8 cellular contexts compared by ENCODE assay signal in the genomic region with DNA sequence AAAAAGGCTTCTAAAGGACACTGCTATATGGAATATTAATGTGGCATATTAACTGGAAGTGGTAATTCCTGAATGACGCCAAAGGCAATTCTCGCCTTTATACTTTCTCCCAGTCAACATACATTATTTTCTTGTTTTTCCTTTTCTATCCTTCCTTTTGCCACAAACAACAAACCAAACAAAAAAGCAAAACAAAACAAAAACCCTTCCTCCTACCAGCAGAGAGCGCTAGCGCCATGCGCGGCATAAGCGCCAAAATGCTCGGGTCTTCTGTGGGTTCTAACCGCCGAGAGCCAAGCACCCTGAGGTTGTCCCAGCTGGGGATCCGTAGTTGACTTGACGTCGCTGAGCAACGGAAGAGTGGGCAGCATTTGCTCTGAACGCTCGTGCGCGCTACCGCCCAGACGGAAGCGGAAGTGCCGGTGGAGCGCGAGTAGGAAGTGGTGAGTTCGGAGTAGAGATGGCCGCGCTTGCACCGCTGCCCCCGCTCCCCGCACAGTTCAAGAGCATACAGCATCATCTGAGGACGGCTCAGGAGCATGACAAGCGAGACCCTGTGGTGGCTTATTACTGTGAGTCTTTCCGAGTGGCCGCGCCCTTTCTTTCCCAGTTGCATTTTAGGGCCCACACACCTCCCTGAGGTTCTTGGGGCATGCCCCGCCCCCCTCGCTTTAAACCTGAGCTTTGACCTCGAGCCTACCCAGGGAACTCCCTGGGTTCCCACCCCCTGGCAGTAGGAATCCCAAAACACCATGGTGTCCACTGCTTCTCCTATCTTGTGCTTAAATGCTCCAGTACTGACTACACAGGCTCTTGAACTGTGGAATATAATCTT. TPM values are rescaled to one million over a fixed set of nuclear protein-coding genes. Genes with fewer than 3 reads are reported as not detected.
DNase-seq lines count a peak whose midpoint lies in the region; ATAC-seq and TF ChIP-seq lines count a peak whose summit lies in the region.

A gene (minus strand): TSS at position 295 of the 835 bp plus-strand sequence. CDS start 58,464 bp downstream, outside the sequence.
A gene with protein sequence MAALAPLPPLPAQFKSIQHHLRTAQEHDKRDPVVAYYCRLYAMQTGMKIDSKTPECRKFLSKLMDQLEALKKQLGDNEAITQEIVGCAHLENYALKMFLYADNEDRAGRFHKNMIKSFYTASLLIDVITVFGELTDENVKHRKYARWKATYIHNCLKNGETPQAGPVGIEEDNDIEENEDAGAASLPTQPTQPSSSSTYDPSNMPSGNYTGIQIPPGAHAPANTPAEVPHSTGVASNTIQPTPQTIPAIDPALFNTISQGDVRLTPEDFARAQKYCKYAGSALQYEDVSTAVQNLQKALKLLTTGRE (plus strand): TSS at position 436 of the 835 bp plus-strand sequence. CDS start 25 bp downstream, at position 461.

- H3K36me3 Mint-ChIP-seq in CD4-positive, CD25-positive, alpha-beta regulatory T cell: peaks cover 11% of the 10 kb centered on the region

- peak within 1 kb of the TSS; percentile 83 to 96 (median 95) for H3K27ac Mint-ChIP-seq in CD4-positive, CD25-positive, alpha-beta regulatory T cell

- H3K36me3 ChIP-seq in CD4-positive, CD25-positive, alpha-beta regulatory T cell (ENCODE audit: control insufficient read depth, insufficient read depth, low read length): no peaks in the 10 kb centered on the region
- no peaks in the 10 kb centered on the region for H3K36me3 ChIP-seq in right lobe of liver

- H3K9me3 ChIP-seq in CD4-positive, CD25-positive, alpha-beta regulatory T cell (ENCODE audit: control insufficient read depth in 2 of 2, low read length in 2 of 2): no peaks in the 10 kb centered on the region
- H3K9me3 ChIP-seq in right lobe of liver: no peaks in the 10 kb centered on the region

- H3K4me3 ChIP-seq in CD4-positive, CD25-positive, alpha-beta regulatory T cell (ENCODE audit: low read depth, low read length): peak within 1 kb of the TSS; percentile 96
- peak within 1 kb of the TSS; percentile 71 to 91 (median 78) for H3K4me3 ChIP-seq in right lobe of liver

- H3K4me1 Mint-ChIP-seq in CD4-positive, CD25-positive, alpha-beta regulatory T cell: peaks cover 42 to 67% (median 52%) of the 10 kb centered on the region in 4 donors

- peak; percentile 98 for ATAC-seq in CD4-positive, CD25-positive, alpha-beta regulatory T cell (ENCODE audit: low read depth in 2 of 2)
- ATAC-seq in GM19372 (IDR thresholded peaks at IDR 0.05; ENCODE audit: low read depth, unreplicated experiment) (peak; percentile 100), HG03558 (IDR thresholded peaks at IDR 0.05; ENCODE audit: extremely low read depth, unreplicated experiment) (peak; percentile 95), right lobe of liver (peak; percentile 99)

- peak within 1 kb of the TSS; percentile 72 for H3K27ac ChIP-seq in CD4-positive, CD25-positive, alpha-beta regulatory T cell (ENCODE audit: insufficient read depth, low read length, poor library complexity, severe bottlenecking)
- peak within 1 kb of the TSS; percentile 41 to 54 (median 41) for H3K27ac ChIP-seq in right lobe of liver

- 0% methylated on average over 14 of the region's 38 CpGs for WGBS in right lobe of liver (ENCODE audit: insufficient coverage, low coverage, low lambda C conversion rate, missing lambda C conversion rate)

- TF ChIP-seq CTCF in right lobe of liver (IDR thresholded peaks at IDR 0.05): peak; percentile 92 to 96 (median 92)

- TF ChIP-seq POLR2A in right lobe of liver (IDR thresholded peaks at IDR 0.05): peak; percentile 27

- peaks cover 26% of the 10 kb centered on the region for H3K4me1 ChIP-seq in CD4-positive, CD25-positive, alpha-beta regulatory T cell (ENCODE audit: control insufficient read depth, insufficient read depth, low read length, poor library complexity, severe bottlenecking)
- peaks cover 0 to 9% (median 0%) of the 10 kb centered on the region in 4 donors for H3K4me1 ChIP-seq in right lobe of liver

- H3K9me3 Mint-ChIP-seq in CD4-positive, CD25-positive, alpha-beta regulatory T cell: no peaks in the 10 kb centered on the region

- peak; percentile 92 to 99 (median 97) for DNase-seq in CD4-positive, CD25-positive, alpha-beta regulatory T cell
- DNase-seq in NCI-H748 (lab: John Stamatoyannopoulos, UW; ENCODE audit: unreplicated experiment) (peak; percentile 99), dermis microvascular lymphatic vessel endothelial cell (ENCODE audit: low read depth in 2 of 2) (peak; percentile 99), right lobe of liver (peak; percentile 96 to 99 (median 98))
- peak; percentile 93 to 95 for DNase-seq in activated CD4-positive, alpha-beta T cell treated with anti-CD3 and anti-CD28 coated beads, Interleukin-2, amount 50 U/mL, for 4 hours
- DNase-seq in stimulated activated CD4-positive, alpha-beta T cell treated with anti-CD3 and anti-CD28 coated beads, Interleukin-4, amount 100 ng/mL, for 4 hours: peak; percentile 87 to 98

- no peaks in the 10 kb centered on the region for H3K27me3 ChIP-seq in CD4-positive, CD25-positive, alpha-beta regulatory T cell (ENCODE audit: control insufficient read depth, insufficient read depth, low read length)
- no peaks in the 10 kb centered on the region for H3K27me3 ChIP-seq in right lobe of liver

- intact Hi-C loops in right lobe of liver (cut with DNase I): no loop called here

- H3K27me3 Mint-ChIP-seq in CD4-positive, CD25-positive, alpha-beta regulatory T cell: peaks cover 6% of the 10 kb centered on the region

- peak within 1 kb of the TSS; percentile 92 to 97 (median 96) for H3K4me3 Mint-ChIP-seq in CD4-positive, CD25-positive, alpha-beta regulatory T cell

RNA-seq across cellular contexts. Expression of the first gene that starts in this region (rescaled TPM):
- total RNA-seq in CD4-positive, CD25-positive, alpha-beta regulatory T cell: not detected
- polyA plus RNA-seq in CD4-positive, CD25-positive, alpha-beta regulatory T cell: not detected
- total RNA-seq in dermis microvascular lymphatic vessel endothelial cell: not detected in 2 replicates
- total RNA-seq in right lobe of liver: not detected

RNA-seq across cellular contexts. Expression of the second gene that starts in this region (rescaled TPM):
- total RNA-seq in CD4-positive, CD25-positive, alpha-beta regulatory T cell: 20.1 TPM
- 10 to 100 TPM; 68.6 to 90.0 (median 83.5) TPM for polyA plus RNA-seq in CD4-positive, CD25-positive, alpha-beta regulatory T cell
- total RNA-seq in dermis microvascular lymphatic vessel endothelial cell (21.7 and 27.2 TPM in 2 replicates), right lobe of liver (10 to 100 TPM; 17.3 to 43.0 (median 23.4) TPM)

Comparison
In these comparisons a context has a peak if more than half of its experiments do, and no peak if none do; other contexts are left out.
1. Peak in every context shown above with its lines: DNase-seq, ATAC-seq, H3K4me3 ChIP-seq and H3K27ac ChIP-seq.